Comparison of ENCODE assay signal across 11 cellular contexts in genomic region chr17:19418312-19418992, GRCh38. TPM values are rescaled to one million over a fixed set of nuclear protein-coding genes. Genes with fewer than 3 reads are reported as not detected.
DNase-seq lines count a peak whose midpoint lies in the region; ATAC-seq, FAIRE-seq and TF ChIP-seq lines count a peak whose summit lies in the region.
"Had no signal": no experiment of that assay in that cellular context is flagged by ENCODE, and none has a peak within 500 bp of the region (broad histone marks: within the 10 kb centered on the region; RNA-seq: fewer than 3 reads in every experiment).

No MANE protein-coding gene starts in this region.

- 59% methylated on average over 7 of the region's 7 CpGs for WGBS in hepatocyte (ENCODE audit: low lambda C conversion rate, missing lambda C conversion rate)

- no peaks in the 10 kb centered on the region for H3K36me3 Mint-ChIP-seq in activated T-helper 17 cell treated with anti-CD3 and anti-CD28 coated beads, Interleukin-2, amount 50 U/mL, for 72 hours (ENCODE audit: low read depth)
- no peaks in the 10 kb centered on the region for H3K36me3 Mint-ChIP-seq in progenitor cell of endocrine pancreas (ENCODE audit: insufficient read depth)

- no peak overlapping the region for H2AFZ ChIP-seq in hepatocyte

- H3K27ac ChIP-seq in hepatocyte: peak overlapping the region; percentile 70
- H3K27ac ChIP-seq: body of pancreas had no signal

- H3K27me3 ChIP-seq in hepatocyte: no peaks in the 10 kb centered on the region
- H3K27me3 ChIP-seq: body of pancreas had no signal

- ATAC-seq in activated T-helper 17 cell treated with anti-CD3 and anti-CD28 coated beads, Interleukin-2, amount 50 U/mL, for 72 hours (replicated peaks): peak; percentile 98
- ATAC-seq in GM18870 (IDR thresholded peaks at IDR 0.05; ENCODE audit: unreplicated experiment): no peak
- ATAC-seq: body of pancreas had no signal

- H3K79me2 ChIP-seq in hepatocyte: no peaks in the 10 kb centered on the region

- peak overlapping the region; percentile 31 for H3K27ac Mint-ChIP-seq in activated T-helper 17 cell treated with anti-CD3 and anti-CD28 coated beads, Interleukin-2, amount 50 U/mL, for 72 hours
- no peak overlapping the region for H3K27ac Mint-ChIP-seq in progenitor cell of endocrine pancreas

- H3K9me3 ChIP-seq in hepatocyte (ENCODE audit: low read depth): no peaks in the 10 kb centered on the region
- H3K9me3 ChIP-seq: body of pancreas had no signal

- no peak overlapping the region for H3K4me3 ChIP-seq in hepatocyte
- H3K4me3 ChIP-seq: body of pancreas had no signal

- no peak for TF ChIP-seq CTCF in hepatocyte (IDR thresholded peaks at IDR 0.05; ENCODE audit: poor library complexity)
- no peak for TF ChIP-seq CTCF in progenitor cell of endocrine pancreas (IDR thresholded peaks at IDR 0.05; ENCODE audit: unreplicated experiment)

- peaks cover 16% of the 10 kb centered on the region for H3K4me1 ChIP-seq in hepatocyte (ENCODE audit: insufficient read depth)
- H3K4me1 ChIP-seq: body of pancreas had no signal

- peaks cover 14% of the 10 kb centered on the region for H3K4me1 Mint-ChIP-seq in activated T-helper 17 cell treated with anti-CD3 and anti-CD28 coated beads, Interleukin-2, amount 50 U/mL, for 72 hours
- H3K4me1 Mint-ChIP-seq in progenitor cell of endocrine pancreas (ENCODE audit: low read depth): no peaks in the 10 kb centered on the region

- DNase-seq in AG20443 (ENCODE audit: low spot score) (peak; percentile 52), HTR-8/SVneo (ENCODE audit: insufficient read length, low spot score) (no peak), hepatocyte (ENCODE audit: low spot score) (peak; percentile 60), progenitor cell of endocrine pancreas (ENCODE audit: low spot score, unreplicated experiment) (no peak), KG1 (lab: John Stamatoyannopoulos, UW) (no peak), putamen (ENCODE audit: low spot score) (no peak)
- DNase-seq: kidney had no signal

- H3K4me3 Mint-ChIP-seq in activated T-helper 17 cell treated with anti-CD3 and anti-CD28 coated beads, Interleukin-2, amount 50 U/mL, for 72 hours: peak overlapping the region; percentile 25
- H3K4me3 Mint-ChIP-seq in progenitor cell of endocrine pancreas (ENCODE audit: low read depth): no peak overlapping the region

- no peak overlapping the region for H3K4me2 ChIP-seq in hepatocyte

- no peaks in the 10 kb centered on the region for H3K9me2 ChIP-seq in hepatocyte (replicated peaks; ENCODE audit: insufficient read depth)

- H3K9me3 Mint-ChIP-seq in activated T-helper 17 cell treated with anti-CD3 and anti-CD28 coated beads, Interleukin-2, amount 50 U/mL, for 72 hours: no peaks in the 10 kb centered on the region
- H3K9me3 Mint-ChIP-seq in progenitor cell of endocrine pancreas (ENCODE audit: low read depth): no peaks in the 10 kb centered on the region

- H3K27me3 Mint-ChIP-seq in activated T-helper 17 cell treated with anti-CD3 and anti-CD28 coated beads, Interleukin-2, amount 50 U/mL, for 72 hours: no peaks in the 10 kb centered on the region
- H3K27me3 Mint-ChIP-seq in progenitor cell of endocrine pancreas: no peaks in the 10 kb centered on the region

- H3K36me3 ChIP-seq in hepatocyte (replicated peaks; ENCODE audit: insufficient read depth, low read depth): no peaks in the 10 kb centered on the region

- FAIRE-seq in HTR-8/SVneo (lab: Jason Lieb, UNC): peak; percentile 54
- FAIRE-seq: kidney had no signal

- H4K20me1 ChIP-seq in hepatocyte (ENCODE audit: insufficient read depth, poor library complexity, severe bottlenecking): no peaks in the 10 kb centered on the region

RNA-seq across cellular contexts. Expression of gene RNF112, which starts 7.4 kb away (rescaled TPM):
- total RNA-seq in activated T-helper 17 cell treated with anti-CD3 and anti-CD28 coated beads, Interleukin-2, amount 50 U/mL, for 72 hours: 1 to 10 TPM in 1 of 2 donors, under 1 TPM in 1; 0.56 to 3.1 TPM
- 5.4 and 7.8 TPM in 2 replicates for total RNA-seq in hepatocyte
- 8.6 and 11.3 TPM in 2 replicates for polyA plus RNA-seq in hepatocyte
- total RNA-seq in progenitor cell of endocrine pancreas: 1.1 and 1.3 TPM in 2 replicates
- total RNA-seq: LHCN-M2 had no signal

RNA-seq across cellular contexts. Expression of gene MFAP4, which starts 31.5 kb away (rescaled TPM):
- total RNA-seq in activated T-helper 17 cell treated with anti-CD3 and anti-CD28 coated beads, Interleukin-2, amount 50 U/mL, for 72 hours: not detected
- 360 and 362 TPM in 2 replicates for total RNA-seq in hepatocyte
- 739 and 801 TPM in 2 replicates for polyA plus RNA-seq in hepatocyte
- 2.3 and 2.5 TPM in 2 replicates for total RNA-seq in progenitor cell of endocrine pancreas

RNA-seq across cellular contexts. Expression of gene MAPK7, which starts 40.2 kb away (rescaled TPM):
- total RNA-seq in activated T-helper 17 cell treated with anti-CD3 and anti-CD28 coated beads, Interleukin-2, amount 50 U/mL, for 72 hours: 10 to 100 TPM; 22.1 to 39.3 TPM
- total RNA-seq in hepatocyte (19.9 and 26.1 TPM in 2 replicates), progenitor cell of endocrine pancreas (39.0 and 41.8 TPM in 2 replicates)
- 36.9 and 49.0 TPM in 2 replicates for polyA plus RNA-seq in hepatocyte

RNA-seq across cellular contexts. Expression of gene B9D1, which starts 55.9 kb away (rescaled TPM):
- 1 to 10 TPM; 2.8 to 3.4 TPM for total RNA-seq in activated T-helper 17 cell treated with anti-CD3 and anti-CD28 coated beads, Interleukin-2, amount 50 U/mL, for 72 hours
- total RNA-seq in hepatocyte (19.0 and 29.6 TPM in 2 replicates), progenitor cell of endocrine pancreas (27.3 and 29.9 TPM in 2 replicates)
- 30.8 and 51.3 TPM in 2 replicates for polyA plus RNA-seq in hepatocyte

Comparison
In these comparisons a context has a peak if more than half of its experiments do, and no peak if none do; other contexts are left out.
1. DNase-seq: peak in AG20443 (single experiment) and hepatocyte (single experiment); none in HTR-8/SVneo (single experiment), progenitor cell of endocrine pancreas (single experiment), KG1 (single experiment) and putamen (single experiment).
2. RNA of gene MFAP4, which starts 31.5 kb away (total RNA-seq): 360 to 362 TPM in hepatocyte; 2.3 to 2.5 TPM in progenitor cell of endocrine pancreas and not detected in activated T-helper 17 cell treated with anti-CD3 and anti-CD28 coated beads, Interleukin-2, amount 50 U/mL, for 72 hours; every median in the first group is over 100 times any median in the second.